21 cellular contexts compared by ENCODE assay signal in genomic region chr16:56075732-56076131, GRCh38.
DNase-seq lines count a peak whose midpoint lies in the region; ATAC-seq lines count a peak whose summit lies in the region.
"Had no signal": no experiment of that assay in that cellular context is flagged by ENCODE, and none has a peak within 500 bp of the region (broad histone marks: within the 10 kb centered on the region; RNA-seq: fewer than 3 reads in every experiment).

No MANE protein-coding gene starts in this region.

- intact Hi-C loops in Right ventricle myocardium superior (cut with DNase I) (no loop called here), cardiac septum (cut with DNase I) (no loop called here)

- DNase-seq in Right ventricle myocardium superior: no peak
- no peak for DNase-seq in cardiac septum (ENCODE audit: low spot score)
- peak; percentile 14 for DNase-seq in H7
- DNase-seq in NCI-H69 (lab: John Stamatoyannopoulos, UW): peak; percentile 4
- DNase-seq in stimulated activated naive B cell treated with anti-CD40 and anti-IgM and Interleukin-4, amounts not matched to agents 10 μg/mL and 1 μg/mL and 100 μg/mL, for 72 hours: no peak
- no peak for DNase-seq in NCI-H345 (lab: John Stamatoyannopoulos, UW)
- DNase-seq in iPS-NIHi11 (ENCODE audit: low spot score): no peak
- DNase-seq: CD4-positive, CD25-positive, alpha-beta regulatory T cell; DMS79; EL; GDM1; KBM-7; MV-4-11; NCI-H1436 treated with DMSO at 0.1 percent for 48 hours; NCI-H187 treated with DMSO at 0.1 percent for 48 hours; NCI-H226; NCI-H526 had no signal

- H3K4me3 Mint-ChIP-seq in stimulated activated naive B cell treated with anti-CD40 and anti-IgM and Interleukin-4, amounts not matched to agents 10 μg/mL and 1 μg/mL and 100 μg/mL, for 72 hours: no peak overlapping the region
- H3K4me3 Mint-ChIP-seq: CD4-positive, CD25-positive, alpha-beta regulatory T cell had no signal

- H3K27me3 Mint-ChIP-seq in stimulated activated naive B cell treated with anti-CD40 and anti-IgM and Interleukin-4, amounts not matched to agents 10 μg/mL and 1 μg/mL and 100 μg/mL, for 72 hours: peaks cover 34 to 55% of the 10 kb centered on the region in 2 donors

- no peaks in the 10 kb centered on the region for H3K27me3 ChIP-seq in H7 (ENCODE audit: control insufficient read depth, insufficient read depth, low read length)
- H3K27me3 ChIP-seq: BLaER1, SJCRH30 had no signal

- H3K36me3 Mint-ChIP-seq in stimulated activated naive B cell treated with anti-CD40 and anti-IgM and Interleukin-4, amounts not matched to agents 10 μg/mL and 1 μg/mL and 100 μg/mL, for 72 hours: no peaks in the 10 kb centered on the region
- H3K36me3 Mint-ChIP-seq: CD4-positive, CD25-positive, alpha-beta regulatory T cell had no signal

- H3K36me3 ChIP-seq in H7 (replicated peaks; ENCODE audit: control insufficient read depth, insufficient read depth, low read length): no peaks in the 10 kb centered on the region
- H3K36me3 ChIP-seq: BLaER1, SJCRH30 had no signal

- no peak overlapping the region for H3K4me3 ChIP-seq in H7 (ENCODE audit: insufficient read depth, low read depth, low read length)
- H3K4me3 ChIP-seq: BLaER1, GM12878, SJCRH30 had no signal

- ATAC-seq in Right ventricle myocardium superior (ENCODE audit: poor library complexity): peak; percentile 55
- no peak for ATAC-seq in stimulated activated naive B cell treated with anti-CD40 and anti-IgM and Interleukin-4, amounts not matched to agents 10 μg/mL and 1 μg/mL and 100 μg/mL, for 72 hours (replicated peaks)
- ATAC-seq: GM12878, HCT116 had no signal

- H3K27ac Mint-ChIP-seq in stimulated activated naive B cell treated with anti-CD40 and anti-IgM and Interleukin-4, amounts not matched to agents 10 μg/mL and 1 μg/mL and 100 μg/mL, for 72 hours: peak overlapping the region; percentile 26
- H3K27ac Mint-ChIP-seq: CD4-positive, CD25-positive, alpha-beta regulatory T cell had no signal

- H3K4me1 Mint-ChIP-seq in stimulated activated naive B cell treated with anti-CD40 and anti-IgM and Interleukin-4, amounts not matched to agents 10 μg/mL and 1 μg/mL and 100 μg/mL, for 72 hours: no peaks in the 10 kb centered on the region
- H3K4me1 Mint-ChIP-seq: CD4-positive, CD25-positive, alpha-beta regulatory T cell had no signal

- no peaks in the 10 kb centered on the region for H3K9me3 Mint-ChIP-seq in stimulated activated naive B cell treated with anti-CD40 and anti-IgM and Interleukin-4, amounts not matched to agents 10 μg/mL and 1 μg/mL and 100 μg/mL, for 72 hours

Comparison
In these comparisons a context has a peak if more than half of its experiments do, and no peak if none do; other contexts are left out.
1. DNase-seq: peak in H7 (single experiment) and NCI-H69 (single experiment); none in Right ventricle myocardium superior (single experiment), cardiac septum (single experiment), stimulated activated naive B cell treated with anti-CD40 and anti-IgM and Interleukin-4, amounts not matched to agents 10 μg/mL and 1 μg/mL and 100 μg/mL, for 72 hours (single experiment), NCI-H345 (single experiment) and iPS-NIHi11 (single experiment).